In the genomic region with DNA sequence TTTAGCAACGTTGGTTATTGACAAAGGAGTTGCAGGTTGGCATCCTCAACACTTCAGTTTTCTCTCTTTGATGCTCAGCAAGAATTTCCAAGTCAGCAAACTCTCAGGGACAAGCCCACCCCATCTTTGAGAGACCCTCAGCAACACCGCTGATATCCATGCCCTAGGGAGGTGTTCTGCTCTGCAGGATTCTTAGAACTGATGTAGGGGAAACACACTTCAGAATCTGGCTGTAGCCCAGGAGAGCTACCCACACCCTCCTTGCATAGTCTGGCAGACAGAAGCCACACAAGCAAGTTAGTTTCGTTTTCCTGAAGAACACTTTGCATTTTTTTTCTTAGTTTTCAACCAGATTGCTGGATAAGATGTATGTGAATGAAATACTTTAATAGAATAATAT, we compare ENCODE assay signal across 1 cellular context.
TF ChIP-seq lines count a peak whose summit lies in the region.

No MANE protein-coding gene starts in this region.

TF ChIP-seq in GM23338, 12 proteins besides CTCF, POLR2A, EP300 and RAD21 (continued from another document):
- TF ChIP-seq, protein P1, sequence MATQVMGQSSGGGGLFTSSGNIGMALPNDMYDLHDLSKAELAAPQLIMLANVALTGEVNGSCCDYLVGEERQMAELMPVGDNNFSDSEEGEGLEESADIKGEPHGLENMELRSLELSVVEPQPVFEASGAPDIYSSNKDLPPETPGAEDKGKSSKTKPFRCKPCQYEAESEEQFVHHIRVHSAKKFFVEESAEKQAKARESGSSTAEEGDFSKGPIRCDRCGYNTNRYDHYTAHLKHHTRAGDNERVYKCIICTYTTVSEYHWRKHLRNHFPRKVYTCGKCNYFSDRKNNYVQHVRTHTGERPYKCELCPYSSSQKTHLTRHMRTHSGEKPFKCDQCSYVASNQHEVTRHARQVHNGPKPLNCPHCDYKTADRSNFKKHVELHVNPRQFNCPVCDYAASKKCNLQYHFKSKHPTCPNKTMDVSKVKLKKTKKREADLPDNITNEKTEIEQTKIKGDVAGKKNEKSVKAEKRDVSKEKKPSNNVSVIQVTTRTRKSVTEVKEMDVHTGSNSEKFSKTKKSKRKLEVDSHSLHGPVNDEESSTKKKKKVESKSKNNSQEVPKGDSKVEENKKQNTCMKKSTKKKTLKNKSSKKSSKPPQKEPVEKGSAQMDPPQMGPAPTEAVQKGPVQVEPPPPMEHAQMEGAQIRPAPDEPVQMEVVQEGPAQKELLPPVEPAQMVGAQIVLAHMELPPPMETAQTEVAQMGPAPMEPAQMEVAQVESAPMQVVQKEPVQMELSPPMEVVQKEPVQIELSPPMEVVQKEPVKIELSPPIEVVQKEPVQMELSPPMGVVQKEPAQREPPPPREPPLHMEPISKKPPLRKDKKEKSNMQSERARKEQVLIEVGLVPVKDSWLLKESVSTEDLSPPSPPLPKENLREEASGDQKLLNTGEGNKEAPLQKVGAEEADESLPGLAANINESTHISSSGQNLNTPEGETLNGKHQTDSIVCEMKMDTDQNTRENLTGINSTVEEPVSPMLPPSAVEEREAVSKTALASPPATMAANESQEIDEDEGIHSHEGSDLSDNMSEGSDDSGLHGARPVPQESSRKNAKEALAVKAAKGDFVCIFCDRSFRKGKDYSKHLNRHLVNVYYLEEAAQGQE (IDR thresholded peaks at IDR 0.05; ENCODE audit: unreplicated experiment), result no peak
- TF ChIP-seq POLR2AphosphoS5 (IDR thresholded peaks at IDR 0.05; ENCODE audit: low read depth), result no peak
- TF ChIP-seq JUNB (IDR thresholded peaks at IDR 0.05; ENCODE audit: unreplicated experiment), result no peak
- TF ChIP-seq EZH2phosphoT487 (IDR thresholded peaks at IDR 0.05; ENCODE audit: unreplicated experiment), result no peak
